8 cellular contexts compared by ENCODE assay signal in the genomic region with DNA sequence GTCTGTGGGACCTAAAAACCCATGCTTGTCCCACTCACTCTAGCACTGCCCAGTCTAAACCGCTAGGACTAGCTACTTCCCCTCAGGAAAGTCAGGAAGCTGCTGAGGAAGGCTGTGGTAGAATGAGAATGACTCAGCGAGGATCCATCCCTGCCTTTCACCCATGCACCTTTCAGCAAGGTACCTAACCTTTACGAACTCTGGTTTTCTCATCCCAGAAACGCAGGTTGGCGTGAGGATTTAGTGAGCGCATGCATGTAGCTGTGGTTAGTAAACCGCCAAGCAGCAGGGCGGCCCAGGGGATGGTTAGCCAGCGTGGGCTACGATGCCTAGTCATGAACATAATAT. TPM values are rescaled to one million over a fixed set of nuclear protein-coding genes. Genes with fewer than 3 reads are reported as not detected.
DNase-seq lines count a peak whose midpoint lies in the region; ATAC-seq, FAIRE-seq and TF ChIP-seq lines count a peak whose summit lies in the region.

No MANE protein-coding gene starts in this region.

- TF ChIP-seq CTCF in Panc1 (IDR thresholded peaks at IDR 0.05) (no peak), GM12878 (IDR thresholded peaks at IDR 0.05 in 2 of 3, conservative IDR thresholded peaks at IDR 0.05 in 1 of 3; ENCODE audit: control insufficient read depth in 2 of 3, extremely low read depth in 1 of 3, insufficient read depth in 1 of 3, low read depth in 3 of 3, low read length in 3 of 3) (peak in 1 of 3 experiments; percentile 2; a peak in 1 of 6 replicates), keratinocyte (optimal IDR thresholded peaks at IDR 0.05 in 1 of 3, IDR thresholded peaks at IDR 0.05 in 1 of 3, conservative IDR thresholded peaks at IDR 0.05 in 1 of 3; ENCODE audit: extremely low read depth in 1 of 3, insufficient read depth in 2 of 3, low read length in 3 of 3) (peak in 2 of 3 experiments; percentile 12 to 21)

- peak overlapping the region; percentile 89 for H3K4me2 ChIP-seq in GM12878 (ENCODE audit: control insufficient read depth, insufficient read depth)
- peak overlapping the region; percentile 90 for H3K4me2 ChIP-seq in keratinocyte (ENCODE audit: control insufficient read depth, extremely low read depth, insufficient read depth, low read depth, low read length)

- peaks cover 15% of the 10 kb centered on the region for H3K4me1 ChIP-seq in Panc1 (ENCODE audit: control insufficient read depth, insufficient read depth, low read length)
- peaks cover 9% of the 10 kb centered on the region for H3K4me1 ChIP-seq in GM12878 (ENCODE audit: control insufficient read depth, insufficient read depth, low read length)
- H3K4me1 ChIP-seq in keratinocyte (ENCODE audit: control insufficient read depth, extremely low read depth, insufficient read depth, low read length): peaks cover 43% of the 10 kb centered on the region

- POLR2A ChIA-PET in Panc1 (lab: Charles Lee) (no interaction called here), GM12878 (lab: Charles Lee) (interaction anchor here (0.7 to 2.5 kb wide), 11 partner anchors 9 to 477 kb away, joined by 3 to 24 read pairs (median 6); a partner anchor contains a TSS)

- H3K27ac ChIP-seq in Panc1 (ENCODE audit: low read length) (peak overlapping the region; percentile 90), GM12878 (ENCODE audit: control insufficient read depth, insufficient read depth) (peak overlapping the region; percentile 86), keratinocyte (ENCODE audit: control insufficient read depth, insufficient read depth, low read length) (peak overlapping the region; percentile 90)

- H3K79me2 ChIP-seq in GM12878 (ENCODE audit: control insufficient read depth, insufficient read depth, low read length) (peaks cover 43% of the 10 kb centered on the region), keratinocyte (ENCODE audit: control insufficient read depth, insufficient read depth, low read length) (peaks cover 32% of the 10 kb centered on the region)

- no peaks in the 10 kb centered on the region for H3K9me3 ChIP-seq in Panc1 (ENCODE audit: control insufficient read depth, insufficient read depth, low read depth, low read length)
- H3K9me3 ChIP-seq in GM12878 (replicated peaks; ENCODE audit: control insufficient read depth, insufficient read depth, low read length): no peaks in the 10 kb centered on the region
- no peaks in the 10 kb centered on the region for H3K9me3 ChIP-seq in keratinocyte (ENCODE audit: control insufficient read depth, low read depth, low read length)

- H3K9me1 ChIP-seq in keratinocyte (ENCODE audit: control insufficient read depth, extremely low read depth, insufficient read depth, low read length): no peaks in the 10 kb centered on the region

- no peak for TF ChIP-seq POLR2A in GM12878 (IDR thresholded peaks at IDR 0.05; ENCODE audit: low read depth, low read length)

- H3K9ac ChIP-seq in GM12878 (ENCODE audit: control insufficient read depth, insufficient read depth, low read length) (peak overlapping the region; percentile 76), keratinocyte (ENCODE audit: control insufficient read depth, extremely low read depth, insufficient read depth, low read length) (peak overlapping the region; percentile 80)

- BruUV-seq in Panc1 (replicated peaks; lab: Mats Ljungman, UMichigan): no TSS peak
- TSS peak; percentile 71 for BruUV-seq in GM12878 (replicated peaks; lab: Mats Ljungman, UMichigan)

- in situ Hi-C loops in Panc1 (cut with HindIII; ENCODE audit: low pct_unique_long_range_greater_than_20kb, low sequenced_read_pairs) (no loop called here), GM12878 (cut with MboI) (loop anchor here (5.0 kb wide), 1 partner anchor 93 kb away; no protein-coding TSS in a partner anchor)

- H3K27me3 ChIP-seq in Panc1 (ENCODE audit: control insufficient read depth, insufficient read depth, low read length): no peaks in the 10 kb centered on the region
- H3K27me3 ChIP-seq in GM12878 (replicated peaks in 1 of 2; ENCODE audit: control insufficient read depth in 2 of 2, insufficient read depth in 2 of 2, low read length in 1 of 2): no peaks in the 10 kb centered on the region
- H3K27me3 ChIP-seq in keratinocyte (ENCODE audit: control insufficient read depth, extremely low read depth, insufficient read depth, low read length): no peaks in the 10 kb centered on the region

- peak overlapping the region; percentile 97 for H2AFZ ChIP-seq in GM12878 (ENCODE audit: control insufficient read depth, low read depth, low read length)
- peak overlapping the region; percentile 96 for H2AFZ ChIP-seq in keratinocyte (ENCODE audit: control insufficient read depth, low read length)

- H3K4me3 ChIP-seq in Panc1 (ENCODE audit: low read depth in 2 of 2, low read length in 2 of 2): peak overlapping the region; percentile 30 to 67
- H3K4me3 ChIP-seq in GM12878: peak overlapping the region; percentile 55
- peak overlapping the region in 2 of 3 experiments; percentile 4 to 60 for H3K4me3 ChIP-seq in keratinocyte (ENCODE audit: control insufficient read depth in 2 of 3, extremely low read depth in 1 of 3, insufficient read depth in 2 of 3, low read depth in 1 of 3, low read length in 3 of 3)

- DNase-seq in DMS53 (lab: John Stamatoyannopoulos, UW) (peak; percentile 77), Panc1 (ENCODE audit: low read depth, low spot score) (no peak), GM12878 (ENCODE audit: low read depth, low spot score) (no peak), keratinocyte (ENCODE audit: low read depth, low spot score) (no peak), NCI-H510A (lab: John Stamatoyannopoulos, UW) (no peak)
- peak; percentile 57 for DNase-seq in stimulated activated CD4-positive, alpha-beta T cell treated with anti-CD3 and anti-CD28 coated beads, Interleukin-4, amount 100 ng/mL, for 24 hours

- CTCF ChIA-PET in Panc1 (lab: Charles Lee) (interaction anchor here (0.8 to 1.2 kb wide), 2 partner anchors 13 to 53 kb away, joined by 3 to 6 read pairs; no protein-coding TSS in a partner anchor), GM12878 (lab: Yijun Ruan, JAX) (interaction anchor here (0.6 to 4.8 kb wide), 37 partner anchors 9 to 547 kb away, joined by 3 to 40 read pairs (median 5); a partner anchor contains a TSS)

- no peak for TF ChIP-seq RAD21 in GM12878 (IDR thresholded peaks at IDR 0.05; ENCODE audit: insufficient read depth, low read depth, low read length)

- H4K20me1 ChIP-seq in GM12878 (ENCODE audit: control insufficient read depth, insufficient read depth): no peaks in the 10 kb centered on the region
- no peaks in the 10 kb centered on the region for H4K20me1 ChIP-seq in keratinocyte (ENCODE audit: control insufficient read depth, extremely low read depth, insufficient read depth, low read length)

- ATAC-seq in HG02571 (IDR thresholded peaks at IDR 0.05; ENCODE audit: unreplicated experiment) (peak; percentile 2), Panc1 (peak; percentile 62), GM12878 (peak; percentile 2), GM21528 (IDR thresholded peaks at IDR 0.05; ENCODE audit: low FRiP score, unreplicated experiment) (no peak)

- intact Hi-C loops in Panc1 (cut with micrococcal nuclease; ENCODE audit: unreplicated experiment) (loop anchor here (2.0 kb wide), 1 partner anchor 89 kb away; no protein-coding TSS in a partner anchor), GM12878 (cut with micrococcal nuclease; ENCODE audit: unreplicated experiment) (loop anchor here (1.0 to 5.0 kb wide), 4 partner anchors 29 to 108 kb away; a partner anchor contains a TSS)

- SMC1A ChIA-PET in GM12878 (lab: Charles Lee; ENCODE audit: uncharacterized antibody, unreplicated experiment): interaction anchor here (0.8 to 14.7 kb wide), 25 partner anchors 8 to 112 kb away, joined by 3 to 534 read pairs (median 4); a partner anchor contains a TSS

- WGBS in GM12878 (ENCODE audit: insufficient coverage, insufficient replicate concordance, low lambda C conversion rate, missing lambda C conversion rate): 2% methylated on average over 10 of the region's 10 CpGs

- dilution Hi-C loops in keratinocyte (cut with MboI; ENCODE audit: extremely low pct_ligation_motif_present, low sequenced_read_pairs): no loop called here

- TF ChIP-seq EP300 in GM12878 (IDR thresholded peaks at IDR 0.05; ENCODE audit: borderline replicate concordance in 1 of 2, control insufficient read depth in 1 of 2, low read depth in 2 of 2, low read length in 2 of 2): no peak

- H3K36me3 ChIP-seq in Panc1 (ENCODE audit: control insufficient read depth, insufficient read depth, low read length) (no peaks in the 10 kb centered on the region), GM12878 (ENCODE audit: control insufficient read depth in 2 of 2, insufficient read depth in 2 of 2, low read length in 1 of 2) (no peaks in the 10 kb centered on the region), keratinocyte (ENCODE audit: control insufficient read depth in 2 of 2, extremely low read depth in 1 of 2, insufficient read depth in 2 of 2, low read length in 2 of 2) (no peaks in the 10 kb centered on the region)

- FAIRE-seq in GM12878 (lab: Jason Lieb, UNC) (no peak), keratinocyte (lab: Jason Lieb, UNC) (peak; percentile 89)

- RAD21 ChIA-PET in GM12878 (lab: Charles Lee; ENCODE audit: unreplicated experiment): interaction anchor here (0.6 to 17.8 kb wide), 18 partner anchors 10 to 707 kb away, joined by 3 to 452 read pairs (median 4); a partner anchor contains a TSS

RNA-seq across cellular contexts. Expression of a gene that starts 26.3 kb away (rescaled TPM):
- total RNA-seq in Panc1 (2021; ENCODE audit: unreplicated experiment) (38.4 TPM), GM12878 (2014; rRNA removed) (28.6 and 31.4 TPM in 2 replicates), GM12878 (2014; rRNA removed; fragmentation: Illumina TruSeq; extraction: Trizol) (25.4 and 26.1 TPM in 2 replicates), GM12878 (2021) (37.4 and 38.3 TPM in 2 replicates)
- polyA plus RNA-seq in Panc1 (2012; ENCODE audit: insufficient read length): 19.4 TPM
- 56.2 and 57.8 TPM in 2 replicates for total RNA-seq in GM12878 (2013; cell fraction: nucleolus; rRNA removed)
- polyA plus RNA-seq in GM12878 (2011; ENCODE audit: low read depth): 10.9 TPM
- polyA plus RNA-seq in GM12878 (2011; rRNA removed) (51.1 and 56.1 TPM in 2 replicates), GM12878 (2014; fragmentation: Illumina TruSeq; extraction: Trizol) (25.3 and 27.0 TPM in 2 replicates), GM12878 (2014; fragmentation: Nextera tagmentation; extraction: Ambion mirVana) (1 to 10 TPM; 4.7 to 6.7 TPM), GM12878 (2014; rRNA removed) (24.5 and 26.4 TPM in 2 replicates), GM12878 (2016; fragmentation: Nextera tagmentation; extraction: Ambion mirVana) (10 to 100 TPM; 26.7 to 31.0 TPM), keratinocyte (10.7 to 17.0 TPM (median 13.5 TPM) in 3 replicates)
- 50.7 and 60.3 TPM in 2 replicates for polyA plus RNA-seq in GM12878 (2011; cell fraction: cytosol; rRNA removed)
- polyA plus RNA-seq in GM12878 (2011; cell fraction: nucleus; rRNA removed): 27.8 and 28.7 TPM in 2 replicates
- polyA plus RNA-seq in GM12878 (2012): 18.2 and 21.3 TPM in 2 replicates
- 133 and 190 TPM in 2 replicates for polyA minus RNA-seq in GM12878 (2011; rRNA and poly(A)+ RNA removed)
- polyA minus RNA-seq in GM12878 (2011; cell fraction: cytosol; rRNA and poly(A)+ RNA removed): 39.5 and 49.2 TPM in 2 replicates
- 14.4 and 21.6 TPM in 2 replicates for polyA minus RNA-seq in GM12878 (2011; cell fraction: nucleus; rRNA and poly(A)+ RNA removed)
- 5.3 TPM for polyA plus RNA-seq in keratinocyte (2011; ENCODE audit: low read depth)
- 10.4 and 13.6 TPM in 2 replicates for polyA plus RNA-seq in keratinocyte (2011; cell fraction: cytosol; rRNA removed)
- 13.0 and 13.4 TPM in 2 replicates for polyA plus RNA-seq in keratinocyte (2011; cell fraction: nucleus; rRNA removed)
- 8.8 and 13.2 TPM in 2 replicates for polyA plus RNA-seq in keratinocyte (2012; ENCODE audit: low replicate concordance)
- polyA minus RNA-seq in keratinocyte: 43.7 to 112 TPM (median 46.5 TPM) in 3 replicates
- polyA minus RNA-seq in keratinocyte (2011; cell fraction: cytosol; rRNA and poly(A)+ RNA removed): 26.7 TPM
- polyA minus RNA-seq in keratinocyte (2011; cell fraction: nucleus; rRNA and poly(A)+ RNA removed): 9.3 and 17.8 TPM in 2 replicates

RNA-seq across cellular contexts. Expression of a gene that starts 29.8 kb away (rescaled TPM):
- total RNA-seq in Panc1 (2021; ENCODE audit: unreplicated experiment) (25.9 TPM), GM12878 (2014; rRNA removed) (12.0 and 12.3 TPM in 2 replicates), GM12878 (2014; rRNA removed; fragmentation: Illumina TruSeq; extraction: Trizol) (10.0 and 11.5 TPM in 2 replicates), GM12878 (2021) (22.1 and 26.0 TPM in 2 replicates)
- polyA plus RNA-seq in Panc1 (2012; ENCODE audit: insufficient read length): 14.1 TPM
- 37.0 and 41.3 TPM in 2 replicates for total RNA-seq in GM12878 (2013; cell fraction: nucleolus; rRNA removed)
- polyA plus RNA-seq in GM12878 (2011; ENCODE audit: low read depth): 4.8 TPM
- polyA plus RNA-seq in GM12878 (2011; rRNA removed) (13.0 and 14.7 TPM in 2 replicates), GM12878 (2014; fragmentation: Illumina TruSeq; extraction: Trizol) (7.0 and 11.8 TPM in 2 replicates), GM12878 (2014; fragmentation: Nextera tagmentation; extraction: Ambion mirVana) (1 to 10 TPM; 2.6 to 4.9 TPM), GM12878 (2014; rRNA removed) (16.7 and 21.2 TPM in 2 replicates), GM12878 (2016; fragmentation: Nextera tagmentation; extraction: Ambion mirVana) (10 to 100 TPM; 24.2 to 29.3 TPM), keratinocyte (2.7 to 8.2 TPM (median 4.9 TPM) in 3 replicates)
- 14.6 and 17.3 TPM in 2 replicates for polyA plus RNA-seq in GM12878 (2011; cell fraction: cytosol; rRNA removed)
- polyA plus RNA-seq in GM12878 (2011; cell fraction: nucleus; rRNA removed): 15.6 and 19.8 TPM in 2 replicates
- 8.8 and 8.9 TPM in 2 replicates for polyA plus RNA-seq in GM12878 (2012)
- polyA minus RNA-seq in GM12878 (2011; rRNA and poly(A)+ RNA removed): 13.0 and 22.6 TPM in 2 replicates
- polyA minus RNA-seq in GM12878 (2011; cell fraction: cytosol; rRNA and poly(A)+ RNA removed): 4.2 and 4.8 TPM in 2 replicates
- polyA minus RNA-seq in GM12878 (2011; cell fraction: nucleus; rRNA and poly(A)+ RNA removed): 9.3 and 21.4 TPM in 2 replicates
- polyA plus RNA-seq in keratinocyte (2011; ENCODE audit: low read depth): 0.51 TPM
- polyA plus RNA-seq in keratinocyte (2011; cell fraction: cytosol; rRNA removed): 2.4 and 2.6 TPM in 2 replicates
- polyA plus RNA-seq in keratinocyte (2011; cell fraction: nucleus; rRNA removed): 4.4 and 5.6 TPM in 2 replicates
- 0.86 and 5.6 TPM in 2 replicates for polyA plus RNA-seq in keratinocyte (2012; ENCODE audit: low replicate concordance)
- 3.8 to 4.9 TPM (median 4.4 TPM) in 3 replicates for polyA minus RNA-seq in keratinocyte
- 3.8 TPM for polyA minus RNA-seq in keratinocyte (2011; cell fraction: cytosol; rRNA and poly(A)+ RNA removed)
- 2.1 and 3.2 TPM in 2 replicates for polyA minus RNA-seq in keratinocyte (2011; cell fraction: nucleus; rRNA and poly(A)+ RNA removed)

RNA-seq across cellular contexts. Expression of a gene that starts 31.6 kb away (rescaled TPM):
- total RNA-seq in Panc1 (2021; ENCODE audit: unreplicated experiment) (not detected), GM12878 (2014; rRNA removed) (0.11 TPM in 1 of 2 replicates, not detected in the other), GM12878 (2014; rRNA removed; fragmentation: Illumina TruSeq; extraction: Trizol) (not detected in 2 replicates), GM12878 (2021) (0.15 TPM in 1 of 2 replicates, not detected in the other)
- polyA plus RNA-seq in Panc1 (2012; ENCODE audit: insufficient read length): not detected
- total RNA-seq in GM12878 (2013; cell fraction: nucleolus; rRNA removed): not detected in 2 replicates
- polyA plus RNA-seq in GM12878 (2011; ENCODE audit: low read depth): not detected
- polyA plus RNA-seq in GM12878 (2011; rRNA removed) (not detected in 2 replicates), GM12878 (2014; fragmentation: Illumina TruSeq; extraction: Trizol) (not detected in 2 replicates), GM12878 (2014; fragmentation: Nextera tagmentation; extraction: Ambion mirVana) (under 1 TPM in 1 of 2 experiments, not detected in 1; 0.06 TPM), GM12878 (2014; rRNA removed) (0.09 TPM in 1 of 2 replicates, not detected in the other), GM12878 (2016; fragmentation: Nextera tagmentation; extraction: Ambion mirVana) (not detected), keratinocyte (not detected in 3 replicates)
- polyA plus RNA-seq in GM12878 (2011; cell fraction: cytosol; rRNA removed): 0.06 TPM in 1 of 2 replicates, not detected in the other
- not detected in 2 replicates for polyA plus RNA-seq in GM12878 (2011; cell fraction: nucleus; rRNA removed)
- polyA plus RNA-seq in GM12878 (2012): 0.27 TPM in 1 of 2 replicates, not detected in the other
- polyA minus RNA-seq in GM12878 (2011; rRNA and poly(A)+ RNA removed): not detected in 2 replicates
- not detected in 2 replicates for polyA minus RNA-seq in GM12878 (2011; cell fraction: cytosol; rRNA and poly(A)+ RNA removed)
- polyA minus RNA-seq in GM12878 (2011; cell fraction: nucleus; rRNA and poly(A)+ RNA removed): not detected in 2 replicates
- polyA plus RNA-seq in keratinocyte (2011; ENCODE audit: low read depth): not detected
- polyA plus RNA-seq in keratinocyte (2011; cell fraction: cytosol; rRNA removed): not detected in 2 replicates
- polyA plus RNA-seq in keratinocyte (2011; cell fraction: nucleus; rRNA removed): not detected in 2 replicates
- 0.11 TPM in 1 of 2 replicates, not detected in the other for polyA plus RNA-seq in keratinocyte (2012; ENCODE audit: low replicate concordance)
- not detected in 3 replicates for polyA minus RNA-seq in keratinocyte
- not detected for polyA minus RNA-seq in keratinocyte (2011; cell fraction: cytosol; rRNA and poly(A)+ RNA removed)
- not detected in 2 replicates for polyA minus RNA-seq in keratinocyte (2011; cell fraction: nucleus; rRNA and poly(A)+ RNA removed)

RNA-seq across cellular contexts. Expression of a gene that starts 52.3 kb away (rescaled TPM):
- total RNA-seq in Panc1 (2021; ENCODE audit: unreplicated experiment) (35.5 TPM), GM12878 (2014; rRNA removed) (30.6 and 33.0 TPM in 2 replicates), GM12878 (2014; rRNA removed; fragmentation: Illumina TruSeq; extraction: Trizol) (17.9 and 18.3 TPM in 2 replicates), GM12878 (2021) (33.5 and 39.1 TPM in 2 replicates)
- 46.4 TPM for polyA plus RNA-seq in Panc1 (2012; ENCODE audit: insufficient read length)
- 32.2 and 38.7 TPM in 2 replicates for total RNA-seq in GM12878 (2013; cell fraction: nucleolus; rRNA removed)
- polyA plus RNA-seq in GM12878 (2011; ENCODE audit: low read depth): 6.2 TPM
- polyA plus RNA-seq in GM12878 (2011; rRNA removed) (9.8 and 17.3 TPM in 2 replicates), GM12878 (2014; fragmentation: Illumina TruSeq; extraction: Trizol) (8.0 and 13.6 TPM in 2 replicates), GM12878 (2014; fragmentation: Nextera tagmentation; extraction: Ambion mirVana) (1 to 10 TPM; 2.4 to 5.5 TPM), GM12878 (2014; rRNA removed) (27.2 and 33.3 TPM in 2 replicates), GM12878 (2016; fragmentation: Nextera tagmentation; extraction: Ambion mirVana) (10 to 100 TPM; 17.2 to 17.9 TPM), keratinocyte (13.5 to 18.6 TPM (median 16.0 TPM) in 3 replicates)
- polyA plus RNA-seq in GM12878 (2011; cell fraction: cytosol; rRNA removed): 28.5 and 41.6 TPM in 2 replicates
- polyA plus RNA-seq in GM12878 (2011; cell fraction: nucleus; rRNA removed): 44.7 and 56.2 TPM in 2 replicates
- 14.8 and 16.9 TPM in 2 replicates for polyA plus RNA-seq in GM12878 (2012)
- polyA minus RNA-seq in GM12878 (2011; rRNA and poly(A)+ RNA removed): 24.7 and 36.7 TPM in 2 replicates
- 5.9 and 6.2 TPM in 2 replicates for polyA minus RNA-seq in GM12878 (2011; cell fraction: cytosol; rRNA and poly(A)+ RNA removed)
- polyA minus RNA-seq in GM12878 (2011; cell fraction: nucleus; rRNA and poly(A)+ RNA removed): 18.6 and 28.9 TPM in 2 replicates
- polyA plus RNA-seq in keratinocyte (2011; ENCODE audit: low read depth): 3.7 TPM
- 11.1 and 15.0 TPM in 2 replicates for polyA plus RNA-seq in keratinocyte (2011; cell fraction: cytosol; rRNA removed)
- polyA plus RNA-seq in keratinocyte (2011; cell fraction: nucleus; rRNA removed): 16.8 and 17.2 TPM in 2 replicates
- polyA plus RNA-seq in keratinocyte (2012; ENCODE audit: low replicate concordance): 9.8 and 19.7 TPM in 2 replicates
- polyA minus RNA-seq in keratinocyte: 15.4 to 28.5 TPM (median 18.9 TPM) in 3 replicates
- 35.7 TPM for polyA minus RNA-seq in keratinocyte (2011; cell fraction: cytosol; rRNA and poly(A)+ RNA removed)
- 7.5 and 12.3 TPM in 2 replicates for polyA minus RNA-seq in keratinocyte (2011; cell fraction: nucleus; rRNA and poly(A)+ RNA removed)

RNA-seq across cellular contexts. Expression of a gene that starts 57.8 kb away (rescaled TPM):
- total RNA-seq in Panc1 (2021; ENCODE audit: unreplicated experiment): not detected
- polyA plus RNA-seq in Panc1 (2012; ENCODE audit: insufficient read length): not detected
- total RNA-seq in GM12878 (2013; cell fraction: nucleolus; rRNA removed): not detected in 2 replicates
- total RNA-seq in GM12878 (2014; rRNA removed): not detected in 2 replicates
- not detected in 2 replicates for total RNA-seq in GM12878 (2014; rRNA removed; fragmentation: Illumina TruSeq; extraction: Trizol)
- not detected in 2 replicates for total RNA-seq in GM12878 (2021)
- not detected for polyA plus RNA-seq in GM12878 (2011; ENCODE audit: low read depth)
- not detected in 2 replicates for polyA plus RNA-seq in GM12878 (2011; rRNA removed)
- not detected in 2 replicates for polyA plus RNA-seq in GM12878 (2011; cell fraction: cytosol; rRNA removed)
- polyA plus RNA-seq in GM12878 (2011; cell fraction: nucleus; rRNA removed): not detected in 2 replicates
- not detected in 2 replicates for polyA plus RNA-seq in GM12878 (2012)
- polyA plus RNA-seq in GM12878 (2014; fragmentation: Illumina TruSeq; extraction: Trizol): not detected in 2 replicates
- polyA plus RNA-seq in GM12878 (2014; fragmentation: Nextera tagmentation; extraction: Ambion mirVana): not detected
- not detected in 2 replicates for polyA plus RNA-seq in GM12878 (2014; rRNA removed)
- polyA plus RNA-seq in GM12878 (2016; fragmentation: Nextera tagmentation; extraction: Ambion mirVana): under 1 TPM in 1 of 2 experiments, not detected in 1; 0.03 TPM
- not detected in 2 replicates for polyA minus RNA-seq in GM12878 (2011; rRNA and poly(A)+ RNA removed)
- not detected in 2 replicates for polyA minus RNA-seq in GM12878 (2011; cell fraction: cytosol; rRNA and poly(A)+ RNA removed)
- not detected in 2 replicates for polyA minus RNA-seq in GM12878 (2011; cell fraction: nucleus; rRNA and poly(A)+ RNA removed)
- polyA plus RNA-seq in keratinocyte: 0.03 to 0.04 TPM in 2 of 3 replicates, not detected in the other
- 0.10 TPM for polyA plus RNA-seq in keratinocyte (2011; ENCODE audit: low read depth)
- 0.02 and 0.03 TPM in 2 replicates for polyA plus RNA-seq in keratinocyte (2011; cell fraction: cytosol; rRNA removed)
- polyA plus RNA-seq in keratinocyte (2011; cell fraction: nucleus; rRNA removed): 0.11 and 0.15 TPM in 2 replicates
- 0.04 TPM in 1 of 2 replicates, not detected in the other for polyA plus RNA-seq in keratinocyte (2012; ENCODE audit: low replicate concordance)
- 0.06 to 0.30 TPM in 2 of 3 replicates, not detected in the other for polyA minus RNA-seq in keratinocyte
- polyA minus RNA-seq in keratinocyte (2011; cell fraction: cytosol; rRNA and poly(A)+ RNA removed): not detected
- polyA minus RNA-seq in keratinocyte (2011; cell fraction: nucleus; rRNA and poly(A)+ RNA removed): not detected in 2 replicates

Comparison
In these comparisons a context has a peak if more than half of its experiments do, and no peak if none do; other contexts are left out.
1. DNase-seq: peak in DMS53 (single experiment) and stimulated activated CD4-positive, alpha-beta T cell treated with anti-CD3 and anti-CD28 coated beads, Interleukin-4, amount 100 ng/mL, for 24 hours (single experiment); none in Panc1 (single experiment), GM12878 (single experiment), keratinocyte (single experiment) and NCI-H510A (single experiment).
2. Peak in every context shown above with its lines, with median percentiles within 50 percentile points of each other: H3K27ac ChIP-seq and H3K4me3 ChIP-seq.